1 cellular context compared by ENCODE assay signal in genomic region chr7:42152353-42153205, GRCh38.
TF ChIP-seq lines count a peak whose summit lies in the region.

No MANE protein-coding gene starts in this region.

TF ChIP-seq in HEK293, 187 proteins besides CTCF, POLR2A, EP300 and RAD21 (continued from another document and continues in another):
- TF ChIP-seq, protein P1, sequence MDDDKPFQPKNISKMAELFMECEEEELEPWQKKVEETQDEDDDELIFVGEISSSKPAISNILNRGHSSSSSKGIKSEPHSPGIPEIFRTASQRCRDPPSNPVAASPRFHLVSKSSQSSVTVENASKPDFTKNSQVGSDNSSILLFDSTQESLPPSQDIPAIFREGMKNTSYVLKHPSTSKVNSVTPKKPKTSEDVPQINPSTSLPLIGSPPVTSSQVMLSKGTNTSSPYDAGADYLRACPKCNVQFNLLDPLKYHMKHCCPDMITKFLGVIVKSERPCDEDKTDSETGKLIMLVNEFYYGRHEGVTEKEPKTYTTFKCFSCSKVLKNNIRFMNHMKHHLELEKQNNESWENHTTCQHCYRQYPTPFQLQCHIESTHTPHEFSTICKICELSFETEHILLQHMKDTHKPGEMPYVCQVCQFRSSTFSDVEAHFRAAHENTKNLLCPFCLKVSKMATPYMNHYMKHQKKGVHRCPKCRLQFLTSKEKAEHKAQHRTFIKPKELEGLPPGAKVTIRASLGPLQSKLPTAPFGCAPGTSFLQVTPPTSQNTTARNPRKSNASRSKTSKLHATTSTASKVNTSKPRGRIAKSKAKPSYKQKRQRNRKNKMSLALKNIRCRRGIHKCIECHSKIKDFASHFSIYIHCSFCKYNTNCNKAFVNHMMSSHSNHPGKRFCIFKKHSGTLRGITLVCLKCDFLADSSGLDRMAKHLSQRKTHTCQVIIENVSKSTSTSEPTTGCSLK (tag by site-specific recombination; IDR thresholded peaks at IDR 0.05) = no peak
- TF ChIP-seq, protein P2, sequence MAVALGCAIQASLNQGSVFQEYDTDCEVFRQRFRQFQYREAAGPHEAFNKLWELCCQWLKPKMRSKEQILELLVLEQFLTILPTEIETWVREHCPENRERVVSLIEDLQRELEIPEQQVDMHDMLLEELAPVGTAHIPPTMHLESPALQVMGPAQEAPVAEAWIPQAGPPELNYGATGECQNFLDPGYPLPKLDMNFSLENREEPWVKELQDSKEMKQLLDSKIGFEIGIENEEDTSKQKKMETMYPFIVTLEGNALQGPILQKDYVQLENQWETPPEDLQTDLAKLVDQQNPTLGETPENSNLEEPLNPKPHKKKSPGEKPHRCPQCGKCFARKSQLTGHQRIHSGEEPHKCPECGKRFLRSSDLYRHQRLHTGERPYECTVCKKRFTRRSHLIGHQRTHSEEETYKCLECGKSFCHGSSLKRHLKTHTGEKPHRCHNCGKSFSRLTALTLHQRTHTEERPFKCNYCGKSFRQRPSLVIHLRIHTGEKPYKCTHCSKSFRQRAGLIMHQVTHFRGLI (tag by site-specific recombination; IDR thresholded peaks at IDR 0.05) = peak; percentile 46; the same call in 1 of the 2 replicates
- TF ChIP-seq KLF10 (tag by site-specific recombination; IDR thresholded peaks at IDR 0.05) (peak; percentile 61), ZNF26 (tag by site-specific recombination; IDR thresholded peaks at IDR 0.05) (no peak), GFI1B (tag by site-specific recombination; IDR thresholded peaks at IDR 0.05) (peak; percentile 86), ZNF24 (tag by site-specific recombination; IDR thresholded peaks at IDR 0.05) (peak; percentile 85), PRDM6 (tag by site-specific recombination; IDR thresholded peaks at IDR 0.05) (peak; percentile 100), ZNF707 (tag by site-specific recombination; IDR thresholded peaks at IDR 0.05) (no peak), ZNF785 (tag by site-specific recombination; IDR thresholded peaks at IDR 0.05) (no peak), KLF1 (tag by site-specific recombination; IDR thresholded peaks at IDR 0.05) (peak; percentile 44; the same call in 1 of the 2 replicates), ZNF654 (tag by site-specific recombination; IDR thresholded peaks at IDR 0.05; ENCODE audit: low read depth) (no peak), ZNF518A (tag by site-specific recombination; conservative IDR thresholded peaks at IDR 0.05; ENCODE audit: low read depth) (no peak), ZEB2 (tag by site-specific recombination; IDR thresholded peaks at IDR 0.05) (peak; percentile 86), ZNF548 (tag by site-specific recombination; IDR thresholded peaks at IDR 0.05) (no peak), ZBTB48 (tag by site-specific recombination; IDR thresholded peaks at IDR 0.05) (no peak), GLIS2 (tag by site-specific recombination; IDR thresholded peaks at IDR 0.05) (no peak), ZSCAN30 (tag by site-specific recombination; IDR thresholded peaks at IDR 0.05) (peak; percentile 96), ZNF544 (tag by site-specific recombination; IDR thresholded peaks at IDR 0.05) (no peak), ZNF600 (tag by site-specific recombination; IDR thresholded peaks at IDR 0.05) (no peak), OSR2 (tag by site-specific recombination; IDR thresholded peaks at IDR 0.05) (peak; percentile 97), ZNF433 (tag by site-specific recombination; IDR thresholded peaks at IDR 0.05; ENCODE audit: low read depth) (no peak), GLIS1 (tag by site-specific recombination; IDR thresholded peaks at IDR 0.05) (peak; percentile 66), ZNF837 (tag by site-specific recombination; IDR thresholded peaks at IDR 0.05) (no peak), ZNF248 (tag by site-specific recombination; IDR thresholded peaks at IDR 0.05) (no peak), SCRT1 (tag by site-specific recombination; IDR thresholded peaks at IDR 0.05; ENCODE audit: borderline replicate concordance) (peak; percentile 75), REPIN1 (tag by site-specific recombination; IDR thresholded peaks at IDR 0.05; ENCODE audit: low read depth) (0 out of 2 replicates have a peak, but pooled peaks have one; percentile 1), ZBTB8A (tag by site-specific recombination; IDR thresholded peaks at IDR 0.05) (peak; percentile 69; the same call in 1 of the 2 replicates), HOXD13 (CRISPR knock-in tag; IDR thresholded peaks at IDR 0.05; ENCODE audit: borderline replicate concordance) (0 out of 2 replicates have a peak, but pooled peaks have one; percentile 28), WT1 (tag by site-specific recombination; IDR thresholded peaks at IDR 0.05) (peak; percentile 99), ZNF121 (tag by site-specific recombination; IDR thresholded peaks at IDR 0.05) (no peak), SP7 (tag by site-specific recombination; IDR thresholded peaks at IDR 0.05) (peak; percentile 80), SALL2 (tag by site-specific recombination; IDR thresholded peaks at IDR 0.05; ENCODE audit: borderline replicate concordance) (no peak), KLF9 (tag by site-specific recombination; IDR thresholded peaks at IDR 0.05; ENCODE audit: low read depth) (no peak), BCL11B (tag by site-specific recombination; IDR thresholded peaks at IDR 0.05; ENCODE audit: low read depth) (no peak)
- TF ChIP-seq, protein P3, sequence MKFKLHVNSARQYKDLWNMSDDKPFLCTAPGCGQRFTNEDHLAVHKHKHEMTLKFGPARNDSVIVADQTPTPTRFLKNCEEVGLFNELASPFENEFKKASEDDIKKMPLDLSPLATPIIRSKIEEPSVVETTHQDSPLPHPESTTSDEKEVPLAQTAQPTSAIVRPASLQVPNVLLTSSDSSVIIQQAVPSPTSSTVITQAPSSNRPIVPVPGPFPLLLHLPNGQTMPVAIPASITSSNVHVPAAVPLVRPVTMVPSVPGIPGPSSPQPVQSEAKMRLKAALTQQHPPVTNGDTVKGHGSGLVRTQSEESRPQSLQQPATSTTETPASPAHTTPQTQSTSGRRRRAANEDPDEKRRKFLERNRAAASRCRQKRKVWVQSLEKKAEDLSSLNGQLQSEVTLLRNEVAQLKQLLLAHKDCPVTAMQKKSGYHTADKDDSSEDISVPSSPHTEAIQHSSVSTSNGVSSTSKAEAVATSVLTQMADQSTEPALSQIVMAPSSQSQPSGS (tag by site-specific recombination; IDR thresholded peaks at IDR 0.05; ENCODE audit: low read depth) = 0 out of 2 replicates have a peak, but pooled peaks have one; percentile 8
- TF ChIP-seq, protein P4, sequence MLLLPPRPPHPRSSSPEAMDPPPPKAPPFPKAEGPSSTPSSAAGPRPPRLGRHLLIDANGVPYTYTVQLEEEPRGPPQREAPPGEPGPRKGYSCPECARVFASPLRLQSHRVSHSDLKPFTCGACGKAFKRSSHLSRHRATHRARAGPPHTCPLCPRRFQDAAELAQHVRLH (tag by site-specific recombination; IDR thresholded peaks at IDR 0.05) = peak; percentile 93
- TF ChIP-seq, protein P5, sequence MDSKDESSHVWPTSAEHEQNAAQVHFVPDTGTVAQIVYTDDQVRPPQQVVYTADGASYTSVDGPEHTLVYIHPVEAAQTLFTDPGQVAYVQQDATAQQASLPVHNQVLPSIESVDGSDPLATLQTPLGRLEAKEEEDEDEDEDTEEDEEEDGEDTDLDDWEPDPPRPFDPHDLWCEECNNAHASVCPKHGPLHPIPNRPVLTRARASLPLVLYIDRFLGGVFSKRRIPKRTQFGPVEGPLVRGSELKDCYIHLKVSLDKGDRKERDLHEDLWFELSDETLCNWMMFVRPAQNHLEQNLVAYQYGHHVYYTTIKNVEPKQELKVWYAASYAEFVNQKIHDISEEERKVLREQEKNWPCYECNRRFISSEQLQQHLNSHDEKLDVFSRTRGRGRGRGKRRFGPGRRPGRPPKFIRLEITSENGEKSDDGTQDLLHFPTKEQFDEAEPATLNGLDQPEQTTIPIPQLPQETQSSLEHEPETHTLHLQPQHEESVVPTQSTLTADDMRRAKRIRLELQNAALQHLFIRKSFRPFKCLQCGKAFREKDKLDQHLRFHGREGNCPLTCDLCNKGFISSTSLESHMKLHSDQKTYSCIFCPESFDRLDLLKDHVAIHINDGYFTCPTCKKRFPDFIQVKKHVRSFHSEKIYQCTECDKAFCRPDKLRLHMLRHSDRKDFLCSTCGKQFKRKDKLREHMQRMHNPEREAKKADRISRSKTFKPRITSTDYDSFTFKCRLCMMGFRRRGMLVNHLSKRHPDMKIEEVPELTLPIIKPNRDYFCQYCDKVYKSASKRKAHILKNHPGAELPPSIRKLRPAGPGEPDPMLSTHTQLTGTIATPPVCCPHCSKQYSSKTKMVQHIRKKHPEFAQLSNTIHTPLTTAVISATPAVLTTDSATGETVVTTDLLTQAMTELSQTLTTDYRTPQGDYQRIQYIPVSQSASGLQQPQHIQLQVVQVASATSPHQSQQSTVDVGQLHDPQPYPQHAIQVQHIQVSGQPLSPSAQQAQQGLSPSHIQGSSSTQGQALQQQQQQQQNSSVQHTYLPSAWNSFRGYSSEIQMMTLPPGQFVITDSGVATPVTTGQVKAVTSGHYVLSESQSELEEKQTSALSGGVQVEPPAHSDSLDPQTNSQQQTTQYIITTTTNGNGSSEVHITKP (tag by site-specific recombination; IDR thresholded peaks at IDR 0.05) = peak; percentile 64
- TF ChIP-seq, protein P6, sequence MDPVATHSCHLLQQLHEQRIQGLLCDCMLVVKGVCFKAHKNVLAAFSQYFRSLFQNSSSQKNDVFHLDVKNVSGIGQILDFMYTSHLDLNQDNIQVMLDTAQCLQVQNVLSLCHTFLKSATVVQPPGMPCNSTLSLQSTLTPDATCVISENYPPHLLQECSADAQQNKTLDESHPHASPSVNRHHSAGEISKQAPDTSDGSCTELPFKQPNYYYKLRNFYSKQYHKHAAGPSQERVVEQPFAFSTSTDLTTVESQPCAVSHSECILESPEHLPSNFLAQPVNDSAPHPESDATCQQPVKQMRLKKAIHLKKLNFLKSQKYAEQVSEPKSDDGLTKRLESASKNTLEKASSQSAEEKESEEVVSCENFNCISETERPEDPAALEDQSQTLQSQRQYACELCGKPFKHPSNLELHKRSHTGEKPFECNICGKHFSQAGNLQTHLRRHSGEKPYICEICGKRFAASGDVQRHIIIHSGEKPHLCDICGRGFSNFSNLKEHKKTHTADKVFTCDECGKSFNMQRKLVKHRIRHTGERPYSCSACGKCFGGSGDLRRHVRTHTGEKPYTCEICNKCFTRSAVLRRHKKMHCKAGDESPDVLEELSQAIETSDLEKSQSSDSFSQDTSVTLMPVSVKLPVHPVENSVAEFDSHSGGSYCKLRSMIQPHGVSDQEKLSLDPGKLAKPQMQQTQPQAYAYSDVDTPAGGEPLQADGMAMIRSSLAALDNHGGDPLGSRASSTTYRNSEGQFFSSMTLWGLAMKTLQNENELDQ (tag by site-specific recombination; IDR thresholded peaks at IDR 0.05; ENCODE audit: low read depth) = no peak
- TF ChIP-seq, protein P7, sequence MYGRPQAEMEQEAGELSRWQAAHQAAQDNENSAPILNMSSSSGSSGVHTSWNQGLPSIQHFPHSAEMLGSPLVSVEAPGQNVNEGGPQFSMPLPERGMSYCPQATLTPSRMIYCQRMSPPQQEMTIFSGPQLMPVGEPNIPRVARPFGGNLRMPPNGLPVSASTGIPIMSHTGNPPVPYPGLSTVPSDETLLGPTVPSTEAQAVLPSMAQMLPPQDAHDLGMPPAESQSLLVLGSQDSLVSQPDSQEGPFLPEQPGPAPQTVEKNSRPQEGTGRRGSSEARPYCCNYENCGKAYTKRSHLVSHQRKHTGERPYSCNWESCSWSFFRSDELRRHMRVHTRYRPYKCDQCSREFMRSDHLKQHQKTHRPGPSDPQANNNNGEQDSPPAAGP (tag by site-specific recombination; IDR thresholded peaks at IDR 0.05) = peak; percentile 95
